Comparison of ENCODE assay signal across 23 cellular contexts in the genomic region with DNA sequence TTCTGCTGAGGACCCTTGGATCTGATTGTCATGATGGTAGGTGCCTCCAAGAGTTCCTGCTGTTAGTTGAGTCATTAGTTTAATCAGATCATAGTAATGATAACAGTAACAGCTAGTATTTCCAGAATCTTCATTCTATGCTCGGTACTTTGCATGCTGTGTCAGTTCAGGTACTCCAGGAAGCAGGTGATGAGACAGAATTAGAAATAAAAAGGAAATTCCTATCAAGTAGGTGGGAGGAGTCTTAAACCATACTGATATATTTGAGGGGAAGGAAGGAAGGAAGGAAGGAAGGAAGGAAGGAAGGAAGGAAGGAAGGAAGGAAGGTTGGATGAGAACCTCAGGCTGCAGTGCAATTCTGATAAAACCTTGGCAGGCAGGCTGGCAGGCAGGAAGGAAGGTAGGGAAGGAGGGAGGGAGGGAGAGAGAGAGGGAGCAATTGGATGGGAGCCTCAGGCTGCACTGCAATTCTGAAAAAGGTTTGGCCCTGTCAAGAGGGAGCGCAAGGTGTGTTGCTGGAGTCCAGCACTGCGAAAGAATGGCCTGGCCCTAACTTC.
"Had no signal": no experiment of that assay in that cellular context is flagged by ENCODE, and none has a peak within 500 bp of the region (broad histone marks: within the 10 kb centered on the region; RNA-seq: fewer than 3 reads in every experiment).

No MANE protein-coding gene starts in this region.

- H3K4me3 ChIP-seq: K562, SJSA1 had no signal

- H3K27me3 ChIP-seq: SJSA1 had no signal

- H3K4me1 ChIP-seq: SJSA1 had no signal

- H3K4me1 Mint-ChIP-seq: IgD-negative memory B cell, T-cell had no signal

- H3K4me2 ChIP-seq: KMS-11, SK-N-SH had no signal

- H3K36me3 Mint-ChIP-seq: IgD-negative memory B cell had no signal

- H3K36me3 ChIP-seq: SJSA1 had no signal

- DNase-seq: Kasumi-1, MV-4-11, NCI-H1048, NCI-H1694 treated with DMSO at 0.1 percent for 48 hours, NCI-H2081, NCI-H2107, NCI-H2227 treated with DMSO at 0.1 percent for 48 hours, NCI-H524 treated with DMSO at 0.1 percent for 48 hours, NCI-H69, NCI-H774, Right ventricle myocardium superior, RPMI8226, SIG-M5, T-cell had no signal

- H3K27ac ChIP-seq: HL-60, KMS-11, SJSA1 had no signal

- H3K9me3 ChIP-seq: SJSA1, SK-N-SH had no signal

- H3K4me3 Mint-ChIP-seq: IgD-negative memory B cell; T-cell; T-helper 1 cell treated with Interleukin-12 subunit alpha and Interleukin-12 subunit beta and Interleukin-4 antibody, amounts not matched to agents 30 μg/mL and 1 μg/mL, for 36 hours had no signal

- H3K27ac Mint-ChIP-seq: IgD-negative memory B cell; T-cell; T-helper 1 cell treated with Interleukin-12 subunit alpha and Interleukin-12 subunit beta and Interleukin-4 antibody, amounts not matched to agents 30 μg/mL and 1 μg/mL, for 36 hours had no signal

- H3K9ac ChIP-seq: KMS-11, SK-N-SH had no signal

- H3K27me3 Mint-ChIP-seq: IgD-negative memory B cell had no signal

- ATAC-seq: K562, T-cell had no signal

- H3K9me3 Mint-ChIP-seq: IgD-negative memory B cell; T-cell; T-helper 1 cell treated with Interleukin-12 subunit alpha and Interleukin-12 subunit beta and Interleukin-4 antibody, amounts not matched to agents 30 μg/mL and 1 μg/mL, for 36 hours had no signal

- FAIRE-seq: HTR-8/SVneo, K562, RCC 7860 had no signal
